ENCODE assay signal across 19 cellular contexts in the genomic region with DNA sequence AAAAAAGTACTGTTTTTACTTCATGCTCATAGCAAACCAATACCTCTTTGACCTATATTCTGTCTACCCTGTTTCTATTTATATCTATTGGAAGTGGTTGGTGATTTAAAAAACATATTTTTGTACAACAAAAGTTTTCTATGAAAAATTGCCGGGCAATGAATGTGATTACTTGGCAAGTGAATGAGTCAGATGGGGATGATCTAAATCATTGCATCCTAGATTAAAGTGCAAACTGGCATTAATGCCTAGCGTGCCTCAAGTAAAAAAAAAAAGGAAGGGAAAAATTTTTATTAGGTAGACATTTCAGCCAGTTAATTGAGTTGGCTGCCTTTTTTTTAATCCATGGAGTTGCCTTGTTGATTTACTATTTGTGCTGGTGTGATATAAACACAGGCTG.
DNase-seq lines count a peak whose midpoint lies in the region; ATAC-seq and TF ChIP-seq lines count a peak whose summit lies in the region.
"Had no signal": no experiment of that assay in that cellular context is flagged by ENCODE, and none has a peak within 500 bp of the region (broad histone marks: within the 10 kb centered on the region; RNA-seq: fewer than 3 reads in every experiment).

No MANE protein-coding gene starts in this region.

- ATAC-seq in activated T-cell treated with anti-CD3 and anti-CD28 coated beads, Interleukin-2, amount 50 U/mL, for 72 hours (replicated peaks in 1 of 2) = no peak
- ATAC-seq: GM23338, HCT116 had no signal

- no peak overlapping the region for H3K9ac ChIP-seq in smooth muscle cell (ENCODE audit: low read depth)
- H3K9ac ChIP-seq: BLaER1 treated with 17β-estradiol and CSF1 and Interleukin-3, amounts not matched to agents 10 nM and 100 nM; SK-N-SH had no signal

- H3K4me3 Mint-ChIP-seq in activated T-cell treated with anti-CD3 and anti-CD28 coated beads, Interleukin-2, amount 50 U/mL, for 72 hours = no peak overlapping the region
- H3K4me3 Mint-ChIP-seq: CD8-positive, alpha-beta memory T cell; GM23338 had no signal

- WGBS in smooth muscle cell (ENCODE audit: low lambda C conversion rate) = 52% methylated on average over 2 of the region's 2 CpGs

- H3K27ac ChIP-seq in smooth muscle cell (ENCODE audit: low read depth) = peak overlapping the region; percentile 91
- H3K27ac ChIP-seq: BLaER1 treated with 17β-estradiol and CSF1 and Interleukin-3, amounts not matched to agents 10 nM and 100 nM had no signal

- TF ChIP-seq CTCF in choroid plexus epithelial cell (conservative IDR thresholded peaks at IDR 0.05; ENCODE audit: low read depth, low read length) = no peak
- no peak for TF ChIP-seq CTCF in smooth muscle cell (IDR thresholded peaks at IDR 0.05; ENCODE audit: borderline replicate concordance, insufficient read depth, poor library complexity, severe bottlenecking)

- DNase-seq in HCEC 1CT (peak; percentile 44), choroid plexus epithelial cell (ENCODE audit: low read depth) (peak; percentile 4), foreskin melanocyte (peak; percentile 56), smooth muscle cell (lab: John Stamatoyannopoulos, UW; ENCODE audit: unreplicated experiment) (no peak), COLO668 (lab: John Stamatoyannopoulos, UW; ENCODE audit: unreplicated experiment) (no peak)
- no peak for DNase-seq in activated T-cell treated with anti-CD3 and anti-CD28 coated beads, Interleukin-2, amount 50 U/mL, for 72 hours
- no peak for DNase-seq in activated naive CD4-positive, alpha-beta T cell treated with Interleukin-2 at 50 U/mL for 16 hours
- DNase-seq: CD8-positive, alpha-beta memory T cell; DMS79; NCI-H187; NCI-H2107; NCI-H510A; NCI-H774; OCI-M1; SHP77 treated with DMSO at 0.1 percent for 48 hours; SK-N-SH had no signal

- H3K27me3 ChIP-seq in smooth muscle cell (ENCODE audit: low read depth) = no peaks in the 10 kb centered on the region
- H3K27me3 ChIP-seq: BLaER1 treated with 17β-estradiol and CSF1 and Interleukin-3, amounts not matched to agents 10 nM and 100 nM had no signal

- no peaks in the 10 kb centered on the region for H3K36me3 Mint-ChIP-seq in activated T-cell treated with anti-CD3 and anti-CD28 coated beads, Interleukin-2, amount 50 U/mL, for 72 hours (ENCODE audit: insufficient read depth in 2 of 2)
- H3K36me3 Mint-ChIP-seq: CD8-positive, alpha-beta memory T cell had no signal

- H3F3A ChIP-seq in smooth muscle cell (ENCODE audit: low read depth) = peaks cover 23% of the 10 kb centered on the region

- H3K9me3 ChIP-seq in smooth muscle cell (replicated peaks; ENCODE audit: low read depth) = no peaks in the 10 kb centered on the region
- H3K9me3 ChIP-seq: BLaER1 treated with 17β-estradiol and CSF1 and Interleukin-3, amounts not matched to agents 10 nM and 100 nM; SK-N-SH had no signal

- no peaks in the 10 kb centered on the region for H3K27me3 Mint-ChIP-seq in activated T-cell treated with anti-CD3 and anti-CD28 coated beads, Interleukin-2, amount 50 U/mL, for 72 hours (ENCODE audit: low read depth)
- H3K27me3 Mint-ChIP-seq: CD8-positive, alpha-beta memory T cell had no signal

- no peaks in the 10 kb centered on the region for H3K4me1 Mint-ChIP-seq in activated T-cell treated with anti-CD3 and anti-CD28 coated beads, Interleukin-2, amount 50 U/mL, for 72 hours (ENCODE audit: low read depth)

- H3K4me1 ChIP-seq in smooth muscle cell (ENCODE audit: low read depth) = peaks cover 10% of the 10 kb centered on the region

- no peak overlapping the region for H3K27ac Mint-ChIP-seq in activated T-cell treated with anti-CD3 and anti-CD28 coated beads, Interleukin-2, amount 50 U/mL, for 72 hours
- H3K27ac Mint-ChIP-seq: CD8-positive, alpha-beta memory T cell; GM23338 had no signal

- no peaks in the 10 kb centered on the region for H4K20me1 ChIP-seq in smooth muscle cell (ENCODE audit: low read depth)
- H4K20me1 ChIP-seq: BLaER1 treated with 17β-estradiol and CSF1 and Interleukin-3, amounts not matched to agents 10 nM and 100 nM had no signal

- H3K4me2 ChIP-seq in smooth muscle cell = peak overlapping the region; percentile 4
- H3K4me2 ChIP-seq: BLaER1 treated with 17β-estradiol and CSF1 and Interleukin-3, amounts not matched to agents 10 nM and 100 nM; GM23338; SK-N-SH had no signal

- H3K79me2 ChIP-seq in smooth muscle cell (ENCODE audit: low read depth) = no peaks in the 10 kb centered on the region

- no peaks in the 10 kb centered on the region for H3K36me3 ChIP-seq in smooth muscle cell (ENCODE audit: low read depth)
- H3K36me3 ChIP-seq: BLaER1 treated with 17β-estradiol and CSF1 and Interleukin-3, amounts not matched to agents 10 nM and 100 nM had no signal

- H3K4me3 ChIP-seq in choroid plexus epithelial cell (ENCODE audit: low read depth, low read length) (no peak overlapping the region), smooth muscle cell (no peak overlapping the region)
- H3K4me3 ChIP-seq: BLaER1 treated with 17β-estradiol and CSF1 and Interleukin-3, amounts not matched to agents 10 nM and 100 nM; GM23338 had no signal

- no peaks in the 10 kb centered on the region for H3K9me3 Mint-ChIP-seq in activated T-cell treated with anti-CD3 and anti-CD28 coated beads, Interleukin-2, amount 50 U/mL, for 72 hours
- H3K9me3 Mint-ChIP-seq: GM23338 had no signal

- no peak overlapping the region for H2AFZ ChIP-seq in smooth muscle cell (ENCODE audit: low read depth)
- H2AFZ ChIP-seq: GM23338 had no signal

Comparison
In these comparisons a context has a peak if more than half of its experiments do, and no peak if none do; other contexts are left out.
1. DNase-seq: peak in HCEC 1CT (single experiment), choroid plexus epithelial cell (single experiment) and foreskin melanocyte (single experiment); none in smooth muscle cell (single experiment), COLO668 (single experiment), activated T-cell treated with anti-CD3 and anti-CD28 coated beads, Interleukin-2, amount 50 U/mL, for 72 hours (0 of 2) and activated naive CD4-positive, alpha-beta T cell treated with Interleukin-2 at 50 U/mL for 16 hours (single experiment).